Comparison of ENCODE assay signal across 21 cellular contexts in the genomic region with DNA sequence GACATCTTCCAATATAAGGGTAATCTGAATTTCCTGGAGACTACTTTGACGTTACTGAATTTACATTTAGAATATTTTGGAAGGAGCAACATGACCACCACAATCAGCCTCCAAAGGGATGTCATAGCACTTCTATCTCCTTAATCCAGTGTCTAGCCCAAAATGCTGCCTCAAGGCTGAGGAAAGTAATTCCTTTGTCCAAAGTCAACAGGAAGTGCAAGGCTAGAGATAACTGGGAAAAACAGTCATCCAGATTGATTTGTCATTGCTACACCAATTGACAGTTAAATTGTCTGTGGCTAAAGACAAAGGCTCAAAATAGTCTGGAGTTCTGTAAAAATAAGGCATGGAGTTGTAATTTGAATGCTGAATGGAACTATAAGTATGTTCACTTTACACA. TPM values are rescaled to one million over a fixed set of nuclear protein-coding genes. Genes with fewer than 3 reads are reported as not detected.
"Had no signal": no experiment of that assay in that cellular context is flagged by ENCODE, and none has a peak within 500 bp of the region (broad histone marks: within the 10 kb centered on the region; RNA-seq: fewer than 3 reads in every experiment).

No MANE protein-coding gene starts in this region.

- H3K27me3 ChIP-seq: foreskin keratinocyte, pancreas, tibial artery, vagina had no signal

- H3K36me3 Mint-ChIP-seq: activated CD8-positive, alpha-beta memory T cell treated with anti-CD3 and anti-CD28 coated beads, Interleukin-2, amount 10 ng/mL, durations not matched to agents 7 days and 5 days; activated naive CD8-positive, alpha-beta T cell had no signal

- H3K4me3 ChIP-seq: pancreas, skin epidermis, tibial artery, vagina had no signal

- H3K27ac ChIP-seq: foreskin keratinocyte, pancreas, skin epidermis, tibial artery, vagina had no signal

- H3K4me3 Mint-ChIP-seq: activated CD8-positive, alpha-beta memory T cell treated with anti-CD3 and anti-CD28 coated beads, Interleukin-2, amount 10 ng/mL, durations not matched to agents 7 days and 5 days; activated naive CD8-positive, alpha-beta T cell; activated T-cell treated with anti-CD3 and anti-CD28 coated beads, Interleukin-2, amount 50 U/mL, for 24 hours; T-helper 1 cell treated with Interleukin-12 subunit alpha and Interleukin-12 subunit beta and Interleukin-4 antibody, amounts not matched to agents 30 μg/mL and 1 μg/mL, for 36 hours had no signal

- H3K27ac Mint-ChIP-seq: activated CD8-positive, alpha-beta memory T cell treated with anti-CD3 and anti-CD28 coated beads, Interleukin-2, amount 10 ng/mL, durations not matched to agents 7 days and 5 days; activated naive CD8-positive, alpha-beta T cell; activated T-cell treated with anti-CD3 and anti-CD28 coated beads, Interleukin-2, amount 50 U/mL, for 24 hours; T-helper 1 cell treated with Interleukin-12 subunit alpha and Interleukin-12 subunit beta and Interleukin-4 antibody, amounts not matched to agents 30 μg/mL and 1 μg/mL, for 36 hours had no signal

- H3K9me3 Mint-ChIP-seq: activated T-cell treated with anti-CD3 and anti-CD28 coated beads, Interleukin-2, amount 50 U/mL, for 24 hours; neural crest cell; T-helper 1 cell treated with Interleukin-12 subunit alpha and Interleukin-12 subunit beta and Interleukin-4 antibody, amounts not matched to agents 30 μg/mL and 1 μg/mL, for 36 hours had no signal

- H3K9me3 ChIP-seq: pancreas, tibial artery, vagina had no signal

- H3K36me3 ChIP-seq: pancreas, tibial artery, vagina had no signal

- DNase-seq: activated CD4-positive, alpha-beta T cell treated with anti-CD3 and anti-CD28 coated beads, Interleukin-2, amount 50 U/mL, for 48 hours; activated CD8-positive, alpha-beta memory T cell treated with anti-CD3 and anti-CD28 coated beads, Interleukin-2, amount 10 ng/mL, durations not matched to agents 7 days and 5 days; activated effector memory CD4-positive, alpha-beta T cell treated with Interleukin-2 at 50 U/mL for 16 hours; activated T-cell treated with anti-CD3 and anti-CD28 coated beads, Interleukin-2, amount 50 U/mL, for 24 hours; amygdala; dermis blood vessel endothelial cell; foreskin keratinocyte; head of caudate nucleus; pancreas; retina; tibial artery had no signal

- FAIRE-seq: islet of Langerhans, pancreas, TTC549 had no signal

RNA-seq across cellular contexts. Expression of gene GNGT1, which starts 11.9 kb away (rescaled TPM):
- total RNA-seq: activated CD8-positive, alpha-beta memory T cell treated with anti-CD3 and anti-CD28 coated beads, Interleukin-2, amount 10 ng/mL, durations not matched to agents 7 days and 5 days; cerebellum; dermis blood vessel endothelial cell; foreskin keratinocyte; liver; mesenteric fat pad; pancreas; vagina had no signal

RNA-seq across cellular contexts. Expression of gene GNG11, which starts 27.1 kb away (rescaled TPM):
- total RNA-seq: activated CD8-positive, alpha-beta memory T cell treated with anti-CD3 and anti-CD28 coated beads, Interleukin-2, amount 10 ng/mL, durations not matched to agents 7 days and 5 days had no signal
